ENCODE assay signal across 21 cellular contexts in genomic region chr7:111806232-111806631, GRCh38.
A peak's percentile ranks its signal among the peaks of the same experiment; 100 is the strongest.
DNase-seq lines count a peak whose midpoint lies in the region; ATAC-seq, FAIRE-seq and TF ChIP-seq lines count a peak whose summit lies in the region.
"Had no signal": no experiment of that assay in that cellular context is flagged by ENCODE, and none has a peak within 500 bp of the region (broad histone marks: within the 10 kb centered on the region; RNA-seq: fewer than 3 reads in every experiment).

No MANE protein-coding gene starts in this region.

- H4K8ac ChIP-seq in trophoblast cell (ENCODE audit: low read depth, low read length) = no peak overlapping the region

- H3K4me3 ChIP-seq in HepG2 (replicated peaks in 1 of 3; ENCODE audit: insufficient read depth in 1 of 3, low read depth in 2 of 3, low read length in 3 of 3) = no peak overlapping the region
- H3K4me3 ChIP-seq in right lobe of liver = no peak overlapping the region
- H3K4me3 ChIP-seq in trophoblast cell (ENCODE audit: low read depth, low read length) = no peak overlapping the region
- no peak overlapping the region for H3K4me3 ChIP-seq in tibial artery
- H3K4me3 ChIP-seq: BLaER1, GM23338 had no signal

- POLR2A ChIA-PET in HepG2 (lab: Yijun Ruan, JAX) = no interaction called here

- ATAC-seq in HepG2 = no peak
- ATAC-seq in right lobe of liver = no peak
- no peak for ATAC-seq in HG02763 (IDR thresholded peaks at IDR 0.05; ENCODE audit: unreplicated experiment)
- ATAC-seq: CD8-positive, alpha-beta T cell; GM23338; HCT116 had no signal

- no TSS peak for BruUV-seq in HepG2 (replicated peaks; lab: Mats Ljungman, UMichigan)

- H3K14ac ChIP-seq in trophoblast cell (ENCODE audit: low read length) = no peak overlapping the region

- H3K79me1 ChIP-seq in trophoblast cell (ENCODE audit: low read length) = no peaks in the 10 kb centered on the region

- no peak overlapping the region for H4K91ac ChIP-seq in trophoblast cell (ENCODE audit: low read depth, low read length)

- no peak overlapping the region for H2AK5ac ChIP-seq in trophoblast cell (ENCODE audit: low read length)

- TF ChIP-seq RAD21 in HepG2 (CRISPR knock-in tag; IDR thresholded peaks at IDR 0.05) = no peak

- intact Hi-C loops in HepG2 (cut with micrococcal nuclease; ENCODE audit: unreplicated experiment) (no loop called here), right lobe of liver (cut with DNase I) (no loop called here), tibial artery (cut with DNase I; ENCODE audit: low total_unique reads) (no loop called here)

- H3K4me1 ChIP-seq in HepG2 (ENCODE audit: insufficient read depth, low read length) (peaks cover 24% of the 10 kb centered on the region), right lobe of liver (peaks cover 0 to 10% (median 0%) of the 10 kb centered on the region in 4 donors), trophoblast cell (ENCODE audit: control insufficient read depth in 1 of 2, insufficient read depth in 2 of 2, low read length in 2 of 2) (peaks cover 0 to 2% of the 10 kb centered on the region in 2 experiments), tibial artery (no peaks in the 10 kb centered on the region)
- H3K4me1 ChIP-seq: BLaER1, Caco-2 had no signal

- H3K4me2 ChIP-seq in HepG2 (ENCODE audit: low read depth, low read length) = no peak overlapping the region
- no peak overlapping the region for H3K4me2 ChIP-seq in trophoblast cell (ENCODE audit: low read length)
- H3K4me2 ChIP-seq: BLaER1, GM23338 had no signal

- no peak overlapping the region for H2BK5ac ChIP-seq in trophoblast cell (ENCODE audit: low read depth, low read length, poor library complexity)

- no peak for TF ChIP-seq CTCF in HepG2 (CRISPR knock-in tag; IDR thresholded peaks at IDR 0.05)
- TF ChIP-seq CTCF in right lobe of liver (IDR thresholded peaks at IDR 0.05) = no peak
- no peak for TF ChIP-seq CTCF in tibial artery (IDR thresholded peaks at IDR 0.05)

- no peak for FAIRE-seq in HepG2 (lab: Jason Lieb, UNC)
- FAIRE-seq: A204.1, GM12891, GM18507 had no signal

- no peak overlapping the region for H2AFZ ChIP-seq in HepG2 (ENCODE audit: low read length)
- H2AFZ ChIP-seq in trophoblast cell (ENCODE audit: insufficient read depth, low read length, poor library complexity) = no peak overlapping the region
- H2AFZ ChIP-seq: GM23338 had no signal

- WGBS in HepG2 (ENCODE audit: low lambda C conversion rate) = 98% methylated on average over 4 of the region's 4 CpGs
- WGBS in right lobe of liver (ENCODE audit: insufficient coverage, low coverage, low lambda C conversion rate, missing lambda C conversion rate) = 82% methylated on average over 4 of the region's 4 CpGs
- WGBS in trophoblast cell (ENCODE audit: extremely low coverage, insufficient coverage, insufficient read length) = no CpG with 5 or more reads among the region's 4 CpGs

- no peak overlapping the region for H3K18ac ChIP-seq in trophoblast cell (ENCODE audit: low read length)

- H3K36me3 ChIP-seq in HepG2 (replicated peaks in 1 of 2; ENCODE audit: control insufficient read depth in 1 of 2, insufficient read depth in 2 of 2, low read length in 2 of 2) (peaks cover 0 to 3% of the 10 kb centered on the region in 2 experiments; a peak in 1 of 5 replicates), right lobe of liver (peaks cover 0 to 17% (median 0%) of the 10 kb centered on the region in 4 donors), trophoblast cell (ENCODE audit: control insufficient read depth in 1 of 2, insufficient read depth in 2 of 2, low read length in 2 of 2) (no peaks in the 10 kb centered on the region), tibial artery (peaks cover 0 to 17% (median 0%) of the 10 kb centered on the region in 3 donors)
- H3K36me3 ChIP-seq: BLaER1 had no signal

- CTCF ChIA-PET in HepG2 (lab: Yijun Ruan, JAX; ENCODE audit: low intra/inter-chr PET ratio, low total read pairs) = no interaction called here

- TF ChIP-seq POLR2A in HepG2 (IDR thresholded peaks at IDR 0.05; ENCODE audit: insufficient read depth in 1 of 2, low read depth in 2 of 2, low read length in 2 of 2) (no peak), right lobe of liver (IDR thresholded peaks at IDR 0.05) (no peak)

- no peak for TF ChIP-seq EP300 in HepG2 (IDR thresholded peaks at IDR 0.05; ENCODE audit: low read depth in 2 of 2, low read length in 2 of 2)
- no peak for TF ChIP-seq EP300 in HepG2 (CRISPR knock-in tag; IDR thresholded peaks at IDR 0.05; ENCODE audit: borderline replicate concordance)

- H3K27ac ChIP-seq in HepG2 (ENCODE audit: extremely low read length, insufficient read depth, low read length) = no peak overlapping the region
- H3K27ac ChIP-seq in right lobe of liver = no peak overlapping the region
- H3K27ac ChIP-seq in trophoblast cell (ENCODE audit: low read depth, low read length) = no peak overlapping the region
- H3K27ac ChIP-seq in tibial artery = no peak overlapping the region
- H3K27ac ChIP-seq: BLaER1, C4-2B had no signal

- no peak overlapping the region for H4K12ac ChIP-seq in trophoblast cell (ENCODE audit: low read depth, low read length)

- no peak overlapping the region for H3K4ac ChIP-seq in trophoblast cell (ENCODE audit: low read depth, low read length)

- H3K27me3 ChIP-seq in HepG2 (ENCODE audit: control insufficient read depth in 1 of 2, insufficient read depth in 2 of 2, low read length in 2 of 2) (no peaks in the 10 kb centered on the region), right lobe of liver (no peaks in the 10 kb centered on the region), trophoblast cell (ENCODE audit: insufficient read depth, low read length) (no peaks in the 10 kb centered on the region), tibial artery (no peaks in the 10 kb centered on the region)
- H3K27me3 ChIP-seq: BLaER1 had no signal

- no peaks in the 10 kb centered on the region for H4K20me1 ChIP-seq in HepG2 (ENCODE audit: insufficient read depth, low read length)
- H4K20me1 ChIP-seq: BLaER1 had no signal

- H2BK120ac ChIP-seq in trophoblast cell (ENCODE audit: insufficient read depth, low read length, poor library complexity) = no peak overlapping the region

- H3K79me2 ChIP-seq in HepG2 (ENCODE audit: insufficient read depth, low read length) (no peaks in the 10 kb centered on the region), trophoblast cell (ENCODE audit: control insufficient read depth, insufficient read depth, low read length, poor library complexity) (no peaks in the 10 kb centered on the region)

- no peak for DNase-seq in HepG2 (ENCODE audit: low spot score)
- DNase-seq in right lobe of liver = no peak
- DNase-seq in iris pigment epithelial cell (ENCODE audit: low read depth) = peak; percentile 16
- DNase-seq in trophoblast cell = peak; percentile 7 to 77
- no peak for DNase-seq in tibial artery
- DNase-seq: Caco-2; CD4-positive, CD25-positive, alpha-beta regulatory T cell; CD8-positive, alpha-beta T cell; DMS 273 treated with DMSO at 0.1 percent for 48 hours; DMS79; EL; GDM1; H9 had no signal

- in situ Hi-C loops in HepG2 (cut with HindIII; ENCODE audit: extremely low pct_ligation_motif_present, low pct_unique_long_range_greater_than_20kb) = no loop called here

- H3K9me3 ChIP-seq in HepG2 (ENCODE audit: low read length) (no peaks in the 10 kb centered on the region), right lobe of liver (no peaks in the 10 kb centered on the region), trophoblast cell (ENCODE audit: insufficient read depth, low read depth, low read length) (no peaks in the 10 kb centered on the region), tibial artery (peaks cover 0 to under 1% (median 0%) of the 10 kb centered on the region in 3 donors)
- H3K9me3 ChIP-seq: Caco-2 had no signal

- no peak overlapping the region for H2BK12ac ChIP-seq in trophoblast cell (ENCODE audit: low read length)

- no peak overlapping the region for H3K23ac ChIP-seq in trophoblast cell (ENCODE audit: low read length)

- H3K9ac ChIP-seq in HepG2 (ENCODE audit: insufficient read depth, low read depth, low read length) (no peak overlapping the region), trophoblast cell (ENCODE audit: low read length) (no peak overlapping the region)
- H3K9ac ChIP-seq: BLaER1 had no signal

TF ChIP-seq in HepG2, 621 proteins besides CTCF, POLR2A, EP300 and RAD21:
- TF ChIP-seq CEBPB (IDR thresholded peaks at IDR 0.05; ENCODE audit: borderline replicate concordance, low read depth, low read length) = peak; percentile 27; the same call in 1 of the 2 replicates
- no peak for TF ChIP-seq TARDBP (CRISPR knock-in tag; IDR thresholded peaks at IDR 0.05)

Comparison
In these comparisons a context has a peak if more than half of its experiments do, and no peak if none do; other contexts are left out.
1. DNase-seq: peak in iris pigment epithelial cell (single experiment) and trophoblast cell (2 of 2); none in HepG2 (single experiment), right lobe of liver (0 of 3) and tibial artery (0 of 2).